Comparison of ENCODE assay signal across 14 cellular contexts in the genomic region with DNA sequence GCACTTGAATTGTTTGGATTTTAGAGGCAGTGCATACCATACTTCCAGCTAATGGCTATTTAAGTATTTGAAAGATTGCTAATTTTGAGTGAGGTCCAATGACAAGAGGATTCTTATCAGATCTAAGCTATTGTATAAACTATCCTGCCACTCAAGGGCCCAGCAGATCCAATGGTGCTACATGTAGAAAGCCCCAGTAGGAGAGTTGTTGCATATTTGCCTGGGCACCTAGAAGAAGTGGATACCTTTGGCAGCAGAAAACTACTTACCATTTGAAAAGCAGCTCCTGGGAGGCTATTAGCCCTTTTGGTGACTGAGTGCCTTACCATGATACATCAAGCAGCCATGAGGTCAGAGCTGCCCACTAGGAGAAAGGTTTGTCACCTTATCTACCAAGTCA.
A peak's percentile ranks its signal among the peaks of the same experiment; 100 is the strongest.
DNase-seq lines count a peak whose midpoint lies in the region; ATAC-seq and TF ChIP-seq lines count a peak whose summit lies in the region.
"Had no signal": no experiment of that assay in that cellular context is flagged by ENCODE, and none has a peak within 500 bp of the region (broad histone marks: within the 10 kb centered on the region; RNA-seq: fewer than 3 reads in every experiment).

No MANE protein-coding gene starts in this region.

- no peak for TF ChIP-seq CTCF in left lung (IDR thresholded peaks at IDR 0.05)
- no peak for TF ChIP-seq CTCF in upper lobe of left lung (IDR thresholded peaks at IDR 0.05)
- no peak for TF ChIP-seq CTCF in right lobe of liver (IDR thresholded peaks at IDR 0.05)

- H3K9me3 ChIP-seq in left lung (no peaks in the 10 kb centered on the region), upper lobe of left lung (no peaks in the 10 kb centered on the region), right lobe of liver (no peaks in the 10 kb centered on the region)
- H3K9me3 ChIP-seq: HAP-1 had no signal

- H3K36me3 ChIP-seq in left lung (no peaks in the 10 kb centered on the region), upper lobe of left lung (no peaks in the 10 kb centered on the region), right lobe of liver (no peaks in the 10 kb centered on the region)
- H3K36me3 ChIP-seq: BLaER1 treated with 17β-estradiol and CSF1 and Interleukin-3, amounts not matched to agents 10 nM and 100 nM; HAP-1 had no signal

- DNase-seq in DMS79 treated with DMSO at 0.1 percent for 48 hours (lab: John Stamatoyannopoulos, UW) (peak; percentile 21), OCI-M1 (lab: John Stamatoyannopoulos, UW) (peak; percentile 25), left lung (peak in 1 of 2 donors; percentile 39), upper lobe of left lung (peak in 1 of 2 donors; percentile 44), NCI-H2029 (lab: John Stamatoyannopoulos, UW) (no peak), right lobe of liver (no peak)
- DNase-seq: Calu3; CD8-positive, alpha-beta T cell; GDM1; GM23248 had no signal

- H3K4me1 ChIP-seq in left lung (peaks cover 0 to 10% of the 10 kb centered on the region in 2 donors), upper lobe of left lung (peaks cover 0 to 16% (median 11%) of the 10 kb centered on the region in 4 donors), right lobe of liver (no peaks in the 10 kb centered on the region)
- H3K4me1 ChIP-seq: HAP-1 had no signal

- H3K27ac ChIP-seq in left lung = peak overlapping the region in 1 of 2 donors; percentile 20
- H3K27ac ChIP-seq in upper lobe of left lung = no peak overlapping the region
- no peak overlapping the region for H3K27ac ChIP-seq in right lobe of liver
- H3K27ac ChIP-seq: BLaER1 treated with 17β-estradiol and CSF1 and Interleukin-3, amounts not matched to agents 10 nM and 100 nM; GM23248 had no signal

- TF ChIP-seq POLR2A in upper lobe of left lung (IDR thresholded peaks at IDR 0.05) = no peak
- TF ChIP-seq POLR2A in right lobe of liver (IDR thresholded peaks at IDR 0.05) = no peak

- H3K4me3 ChIP-seq in left lung (no peak overlapping the region), upper lobe of left lung (no peak overlapping the region), right lobe of liver (no peak overlapping the region)
- H3K4me3 ChIP-seq: BLaER1 treated with 17β-estradiol and CSF1 and Interleukin-3, amounts not matched to agents 10 nM and 100 nM; GM23248; HAP-1 had no signal

- intact Hi-C loops in left lung (cut with DNase I) = no loop called here
- intact Hi-C loops in right lobe of liver (cut with DNase I) = no loop called here

- ATAC-seq in left lung = peak; percentile 91
- peak; percentile 53 to 71 for ATAC-seq in upper lobe of left lung (ENCODE audit: low FRiP score in 2 of 2)
- no peak for ATAC-seq in right lobe of liver
- ATAC-seq in HG02763 (IDR thresholded peaks at IDR 0.05; ENCODE audit: unreplicated experiment) = no peak
- ATAC-seq: CD8-positive, alpha-beta T cell; HepG2 had no signal

- H3K27me3 ChIP-seq in left lung (no peaks in the 10 kb centered on the region), upper lobe of left lung (no peaks in the 10 kb centered on the region), right lobe of liver (no peaks in the 10 kb centered on the region)
- H3K27me3 ChIP-seq: BLaER1 treated with 17β-estradiol and CSF1 and Interleukin-3, amounts not matched to agents 10 nM and 100 nM had no signal

- no peak for TF ChIP-seq EP300 in upper lobe of left lung (IDR thresholded peaks at IDR 0.05)

Comparison
In these comparisons a context has a peak if more than half of its experiments do, and no peak if none do; other contexts are left out.
1. DNase-seq: peak in DMS79 treated with DMSO at 0.1 percent for 48 hours (single experiment) and OCI-M1 (single experiment); none in NCI-H2029 (single experiment) and right lobe of liver (0 of 3).
2. ATAC-seq: peak in left lung (single experiment) and upper lobe of left lung (2 of 2); none in right lobe of liver (0 of 4) and HG02763 (single experiment).